1 cellular context compared by ENCODE assay signal in genomic region chr21:44800971-44801467, GRCh38.
TF ChIP-seq lines count a peak whose summit lies in the region.

No MANE protein-coding gene starts in this region.

TF ChIP-seq in SK-N-SH treated with all-trans-retinoic acid at 6 μM for 48 hours, 23 proteins besides CTCF, POLR2A, EP300 and RAD21 (continued from another document):
- TF ChIP-seq CREB5 (CRISPR knock-in tag; IDR thresholded peaks at IDR 0.05; ENCODE audit: low read depth) (no peak), ESRRG (CRISPR knock-in tag; IDR thresholded peaks at IDR 0.05) (no peak), ZNF70 (CRISPR knock-in tag; IDR thresholded peaks at IDR 0.05) (no peak), SNAI2 (CRISPR knock-in tag; IDR thresholded peaks at IDR 0.05) (no peak), ZNF565 (CRISPR knock-in tag; conservative IDR thresholded peaks at IDR 0.05; ENCODE audit: low read depth) (no peak), ZNF8 (CRISPR knock-in tag; IDR thresholded peaks at IDR 0.05) (no peak)
